In genomic region chr5:1896602-1897376, GRCh38 we compare ENCODE assay signal across 26 cellular contexts. TPM values are rescaled to one million over a fixed set of nuclear protein-coding genes. Genes with fewer than 3 reads are reported as not detected.
A peak's percentile ranks its signal among the peaks of the same experiment; 100 is the strongest.
DNase-seq lines count a peak whose midpoint lies in the region; ATAC-seq and TF ChIP-seq lines count a peak whose summit lies in the region.
"Had no signal": no experiment of that assay in that cellular context is flagged by ENCODE, and none has a peak within 500 bp of the region (broad histone marks: within the 10 kb centered on the region; RNA-seq: fewer than 3 reads in every experiment).

No MANE protein-coding gene starts in this region.

- DNase-seq in Right ventricle myocardium superior = peak; percentile 29
- no peak for DNase-seq in right atrium auricular region (ENCODE audit: low spot score)
- peak; percentile 0 for DNase-seq in MG63
- peak; percentile 10 for DNase-seq in glutamatergic neuron
- peak; percentile 56 for DNase-seq in spleen
- DNase-seq in NCI-H510A (lab: John Stamatoyannopoulos, UW) = no peak
- no peak for DNase-seq in SW480 (ENCODE audit: low spot score)
- DNase-seq: 8988T, ACHN, Calu3, DMS153, DND-41, NCI-H1092, NCI-H1417 treated with DMSO at 0.1 percent for 48 hours, NCI-H1694 treated with DMSO at 0.1 percent for 48 hours, NCI-H2081, NCI-H2227 treated with DMSO at 0.1 percent for 48 hours, NCI-H69, OCI-M1, SJCRH30 had no signal

- no peaks in the 10 kb centered on the region for H3K27me3 ChIP-seq in right atrium auricular region
- H3K27me3 ChIP-seq in MG63 = no peaks in the 10 kb centered on the region
- H3K27me3 ChIP-seq in spleen (replicated peaks in 1 of 7) = peaks cover 0 to 79% (median 0%) of the 10 kb centered on the region in 7 donors
- H3K27me3 ChIP-seq: Peyer's patch, SJCRH30 had no signal

- ATAC-seq in Right ventricle myocardium superior (ENCODE audit: poor library complexity) (no peak), HG02938 (IDR thresholded peaks at IDR 0.05; ENCODE audit: unreplicated experiment) (no peak)
- ATAC-seq: SK-N-SH treated with all-trans-retinoic acid at 6 μM for 48 hours had no signal

- peaks cover 2% of the 10 kb centered on the region for H3K9me3 Mint-ChIP-seq in glutamatergic neuron (ENCODE audit: unreplicated experiment)

- intact Hi-C loops in Right ventricle myocardium superior (cut with DNase I) = no loop called here
- intact Hi-C loops in spleen (cut with DNase I; ENCODE audit: low total_unique reads) = no loop called here

- H3K36me3 ChIP-seq in right atrium auricular region (no peaks in the 10 kb centered on the region), MG63 (peaks cover 4% of the 10 kb centered on the region; the same call in 1 of the 2 replicates), spleen (no peaks in the 10 kb centered on the region)
- H3K36me3 ChIP-seq: HAP-1, Peyer's patch, SJCRH30 had no signal

- no peak overlapping the region for H3K27ac Mint-ChIP-seq in glutamatergic neuron (ENCODE audit: unreplicated experiment)

- H3K36me3 Mint-ChIP-seq in glutamatergic neuron (ENCODE audit: unreplicated experiment) = peaks cover 5% of the 10 kb centered on the region
- H3K36me3 Mint-ChIP-seq: IgD-negative memory B cell had no signal

- H3K9me3 ChIP-seq in right atrium auricular region = no peaks in the 10 kb centered on the region
- peaks cover 5% of the 10 kb centered on the region for H3K9me3 ChIP-seq in MG63
- H3K9me3 ChIP-seq in spleen = peaks cover 0 to 7% (median 0%) of the 10 kb centered on the region in 8 donors
- H3K9me3 ChIP-seq: HAP-1, Peyer's patch, SJCRH30 had no signal

- H3K4me3 ChIP-seq in right atrium auricular region (no peak overlapping the region), MG63 (no peak overlapping the region), spleen (no peak overlapping the region)
- H3K4me3 ChIP-seq: HAP-1, Peyer's patch, SJCRH30 had no signal

- H3K4me1 ChIP-seq in right atrium auricular region (no peaks in the 10 kb centered on the region), spleen (no peaks in the 10 kb centered on the region)
- H3K4me1 ChIP-seq: HAP-1, Peyer's patch, SJCRH30 had no signal

- peaks cover 3% of the 10 kb centered on the region for H3K4me1 Mint-ChIP-seq in glutamatergic neuron (ENCODE audit: low read depth, unreplicated experiment)
- H3K4me1 Mint-ChIP-seq: IgD-negative memory B cell had no signal

- H3K27ac ChIP-seq in right atrium auricular region (no peak overlapping the region), spleen (no peak overlapping the region)
- H3K27ac ChIP-seq: Peyer's patch, SJCRH30 had no signal

- no peak for TF ChIP-seq CTCF in right atrium auricular region (IDR thresholded peaks at IDR 0.05)
- no peak for TF ChIP-seq CTCF in glutamatergic neuron (IDR thresholded peaks at IDR 0.05; ENCODE audit: partially characterized antibody, unreplicated experiment)
- TF ChIP-seq CTCF in spleen (IDR thresholded peaks at IDR 0.05 in 8 of 11, conservative IDR thresholded peaks at IDR 0.05 in 3 of 11) = no peak

- H3K27me3 Mint-ChIP-seq in glutamatergic neuron (ENCODE audit: unreplicated experiment) = peaks cover 3% of the 10 kb centered on the region

- TF ChIP-seq POLR2A in spleen (IDR thresholded peaks at IDR 0.05) = no peak

- no peak overlapping the region for H3K4me3 Mint-ChIP-seq in glutamatergic neuron (ENCODE audit: unreplicated experiment)
- H3K4me3 Mint-ChIP-seq: IgD-negative memory B cell had no signal

- WGBS in spleen, 5 donors = 67 to 82% (median 71%) methylated on average over 21 of the region's 21 CpGs

RNA-seq across cellular contexts. Expression of gene IRX4, which starts 14.1 kb away (rescaled TPM):
- 15.8 TPM for total RNA-seq in Right ventricle myocardium superior
- not detected for total RNA-seq in right atrium auricular region
- total RNA-seq in MG63 (2014; rRNA removed; shearing (Covaris generic); ENCODE audit: low replicate concordance) = 0.66 and 5.1 TPM in 2 replicates
- total RNA-seq in glutamatergic neuron (ENCODE audit: unreplicated experiment) = 0.20 TPM
- total RNA-seq in spleen = not detected
- under 1 TPM in 1 of 3 donors, not detected in 2; 0.05 TPM for polyA plus RNA-seq in spleen
- total RNA-seq: Calu3, Peyer's patch, SJCRH30 had no signal
- polyA plus RNA-seq: BJ, IgD-negative memory B cell had no signal

Comparison
In these comparisons a context has a peak if more than half of its experiments do, and no peak if none do; other contexts are left out.
1. DNase-seq: peak in Right ventricle myocardium superior (single experiment), MG63 (single experiment), glutamatergic neuron (single experiment) and spleen (single experiment); none in right atrium auricular region (single experiment), NCI-H510A (single experiment) and SW480 (single experiment).